Comparison of ENCODE assay signal across 25 cellular contexts in genomic region chr9:96587295-96587694, GRCh38.
"Had no signal": no experiment of that assay in that cellular context is flagged by ENCODE, and none has a peak within 500 bp of the region (broad histone marks: within the 10 kb centered on the region; RNA-seq: fewer than 3 reads in every experiment).

No MANE protein-coding gene starts in this region.

- H3K4me2 ChIP-seq: smooth muscle cell had no signal

- ATAC-seq: activated naive CD4-positive, alpha-beta T cell treated with anti-CD3 and anti-CD28 coated beads, Interleukin-2, amount 50 U/mL, for 72 hours; activated T-cell treated with anti-CD3 and anti-CD28 coated beads, Interleukin-2, amount 50 U/mL, for 72 hours; left cardiac atrium; pancreas; stimulated activated memory B cell treated with anti-CD40 and anti-IgM and Interleukin-4, amounts not matched to agents 10 μg/mL and 1 μg/mL and 100 μg/mL, for 72 hours; stimulated activated naive CD8-positive, alpha-beta T cell treated with anti-CD3 and anti-CD28 coated beads, Interleukin-15, amount 100 ng/mL, for 72 hours had no signal

- H3K36me3 Mint-ChIP-seq: activated naive CD4-positive, alpha-beta T cell treated with anti-CD3 and anti-CD28 coated beads, Interleukin-2, amount 50 U/mL, for 72 hours; stimulated activated memory B cell treated with anti-CD40 and anti-IgM and Interleukin-4, amounts not matched to agents 10 μg/mL and 1 μg/mL and 100 μg/mL, for 72 hours; type B pancreatic cell had no signal

- H3K4me1 ChIP-seq: right atrium auricular region, uterus had no signal

- H3K4me1 Mint-ChIP-seq: stimulated activated memory B cell treated with anti-CD40 and anti-IgM and Interleukin-4, amounts not matched to agents 10 μg/mL and 1 μg/mL and 100 μg/mL, for 72 hours had no signal

- H3K4me3 ChIP-seq: pancreas, right atrium auricular region, smooth muscle cell, uterus had no signal

- H3K9me3 ChIP-seq: pancreas, uterus had no signal

- H3K4me3 Mint-ChIP-seq: activated T-cell treated with anti-CD3 and anti-CD28 coated beads, Interleukin-2, amount 50 U/mL, for 72 hours; stimulated activated memory B cell treated with anti-CD40 and anti-IgM and Interleukin-4, amounts not matched to agents 10 μg/mL and 1 μg/mL and 100 μg/mL, for 72 hours; T-helper 2 cell treated with Interferon-gamma antibody and Interleukin-4, amounts not matched to agents 5 μg/mL and 100 μg/mL, for 36 hours; type B pancreatic cell had no signal

- H3K27me3 ChIP-seq: pancreas, right atrium auricular region, uterus had no signal

- H3K27ac Mint-ChIP-seq: activated naive CD4-positive, alpha-beta T cell treated with anti-CD3 and anti-CD28 coated beads, Interleukin-2, amount 50 U/mL, for 72 hours; activated T-cell treated with anti-CD3 and anti-CD28 coated beads, Interleukin-2, amount 50 U/mL, for 72 hours; stimulated activated memory B cell treated with anti-CD40 and anti-IgM and Interleukin-4, amounts not matched to agents 10 μg/mL and 1 μg/mL and 100 μg/mL, for 72 hours; T-helper 2 cell treated with Interferon-gamma antibody and Interleukin-4, amounts not matched to agents 5 μg/mL and 100 μg/mL, for 36 hours; type B pancreatic cell had no signal

- H3K36me3 ChIP-seq: pancreas, right atrium auricular region, uterus had no signal

- H3K27ac ChIP-seq: epithelial cell of prostate, pancreas, right atrium auricular region, uterus had no signal

- H3K27me3 Mint-ChIP-seq: stimulated activated memory B cell treated with anti-CD40 and anti-IgM and Interleukin-4, amounts not matched to agents 10 μg/mL and 1 μg/mL and 100 μg/mL, for 72 hours; type B pancreatic cell had no signal

- DNase-seq: activated CD4-positive, alpha-beta T cell treated with anti-CD3 and anti-CD28 coated beads for 4 hours; activated CD4-positive, alpha-beta T cell treated with anti-CD3 and anti-CD28 coated beads, Interleukin-2, amount 50 U/mL, for 4 hours; activated naive CD4-positive, alpha-beta T cell; activated T-cell treated with anti-CD3 and anti-CD28 coated beads for 4 hours; activated T-cell treated with anti-CD3 and anti-CD28 coated beads, Interleukin-2, amount 50 U/mL, for 72 hours; dermis blood vessel endothelial cell; effector CD4-positive, alpha-beta T cell; left cardiac atrium; mammary epithelial cell; midbrain; pancreas; stimulated activated CD4-positive, alpha-beta T cell treated with anti-CD3 and anti-CD28 coated beads, Interleukin-1b, Interleukin-23, amount 100 ng/mL, for 48 hours; stimulated activated CD4-positive, alpha-beta T cell treated with anti-CD3 and anti-CD28 coated beads, Interleukin-4, amount 100 ng/mL, for 4 hours; stimulated activated CD8-positive, alpha-beta memory T cell treated with anti-CD3 and anti-CD28 coated beads, Interleukin-4, amount 100 ng/mL, for 48 hours; stimulated activated naive CD8-positive, alpha-beta T cell treated with anti-CD3 and anti-CD28 coated beads, Interleukin-15, amount 100 ng/mL, for 72 hours; substantia nigra; uterus had no signal

- H3K9me3 Mint-ChIP-seq: activated naive CD4-positive, alpha-beta T cell treated with anti-CD3 and anti-CD28 coated beads, Interleukin-2, amount 50 U/mL, for 72 hours; activated T-cell treated with anti-CD3 and anti-CD28 coated beads, Interleukin-2, amount 50 U/mL, for 72 hours; nephron; stimulated activated memory B cell treated with anti-CD40 and anti-IgM and Interleukin-4, amounts not matched to agents 10 μg/mL and 1 μg/mL and 100 μg/mL, for 72 hours; stimulated activated naive CD8-positive, alpha-beta T cell treated with anti-CD3 and anti-CD28 coated beads, Interleukin-15, amount 100 ng/mL, for 72 hours; T-helper 2 cell treated with Interferon-gamma antibody and Interleukin-4, amounts not matched to agents 5 μg/mL and 100 μg/mL, for 36 hours; type B pancreatic cell had no signal
